In genomic region chr6:36735110-36735971, GRCh38 we compare ENCODE assay signal across 9 cellular contexts. TPM values are rescaled to one million over a fixed set of nuclear protein-coding genes. Genes with fewer than 3 reads are reported as not detected.
A peak's percentile ranks its signal among the peaks of the same experiment; 100 is the strongest.
DNase-seq lines count a peak whose midpoint lies in the region; ATAC-seq and TF ChIP-seq lines count a peak whose summit lies in the region.
"Had no signal": no experiment of that assay in that cellular context is flagged by ENCODE, and none has a peak within 500 bp of the region (broad histone marks: within the 10 kb centered on the region; RNA-seq: fewer than 3 reads in every experiment).

No MANE protein-coding gene starts in this region.

- peak overlapping the region; percentile 73 for H3K27ac Mint-ChIP-seq in activated naive CD4-positive, alpha-beta T cell treated with anti-CD3 and anti-CD28 coated beads, Interleukin-2, amount 10 ng/mL, durations not matched to agents 7 days and 5 days

- H3K9me3 Mint-ChIP-seq in activated naive CD4-positive, alpha-beta T cell treated with anti-CD3 and anti-CD28 coated beads, Interleukin-2, amount 10 ng/mL, durations not matched to agents 7 days and 5 days, result no peaks in the 10 kb centered on the region

- ATAC-seq in GM21717 (IDR thresholded peaks at IDR 0.05; ENCODE audit: unreplicated experiment), result no peak

- H3K36me3 Mint-ChIP-seq in activated naive CD4-positive, alpha-beta T cell treated with anti-CD3 and anti-CD28 coated beads, Interleukin-2, amount 10 ng/mL, durations not matched to agents 7 days and 5 days, result no peaks in the 10 kb centered on the region

- H3K4me1 ChIP-seq in left ventricle myocardium inferior, result peaks cover 36% of the 10 kb centered on the region
- peaks cover 12% of the 10 kb centered on the region for H3K4me1 ChIP-seq in skeletal muscle satellite cell (ENCODE audit: control insufficient read depth, insufficient read depth, low read length)

- H3K36me3 ChIP-seq in left ventricle myocardium inferior (no peaks in the 10 kb centered on the region), skeletal muscle satellite cell (ENCODE audit: insufficient read depth, low read length) (no peaks in the 10 kb centered on the region)

- TF ChIP-seq CTCF in AG09319 (IDR thresholded peaks at IDR 0.05; ENCODE audit: low read depth, low read length) (peak; percentile 21), HFF-Myc (IDR thresholded peaks at IDR 0.05; ENCODE audit: low read depth, low read length, missing control alignments) (no peak), left ventricle myocardium inferior (IDR thresholded peaks at IDR 0.05; ENCODE audit: borderline replicate concordance) (peak; percentile 16)

- H3K27me3 ChIP-seq in left ventricle myocardium inferior (ENCODE audit: low read depth) (no peaks in the 10 kb centered on the region), skeletal muscle satellite cell (ENCODE audit: control insufficient read depth, insufficient read depth, low read length) (peaks cover 7% of the 10 kb centered on the region)

- peak; percentile 80 for DNase-seq in AG09319 (ENCODE audit: extremely low read depth, low read depth)
- DNase-seq in HFF-Myc (ENCODE audit: extremely low read depth, low read depth), result peak; percentile 33
- peak; percentile 56 for DNase-seq in activated naive CD4-positive, alpha-beta T cell treated with anti-CD3 and anti-CD28 coated beads, Interleukin-2, amount 10 ng/mL, durations not matched to agents 7 days and 5 days
- peak; percentile 87 for DNase-seq in left ventricle myocardium inferior
- DNase-seq in NCI-H510A (lab: John Stamatoyannopoulos, UW), result no peak
- DNase-seq in NCI-H2107 treated with DMSO at 0.1 percent for 48 hours (lab: John Stamatoyannopoulos, UW; ENCODE audit: unreplicated experiment), result no peak

- CTCF ChIA-PET in activated naive CD4-positive, alpha-beta T cell treated with anti-CD3 and anti-CD28 coated beads, Interleukin-2, amount 10 ng/mL, durations not matched to agents 7 days and 5 days (lab: Charles Lee), result interaction anchor here (0.7 to 2.3 kb wide), 13 partner anchors 10 to 312 kb away, joined by 3 to 9 read pairs (median 3); no protein-coding TSS in a partner anchor

- H3K9ac ChIP-seq in skeletal muscle satellite cell (ENCODE audit: low read depth, low read length), result no peak overlapping the region

- H3K9me3 ChIP-seq in left ventricle myocardium inferior (replicated peaks) (no peaks in the 10 kb centered on the region), skeletal muscle satellite cell (replicated peaks; ENCODE audit: low read length) (no peaks in the 10 kb centered on the region)

- peaks cover 11% of the 10 kb centered on the region for H3K4me1 Mint-ChIP-seq in activated naive CD4-positive, alpha-beta T cell treated with anti-CD3 and anti-CD28 coated beads, Interleukin-2, amount 10 ng/mL, durations not matched to agents 7 days and 5 days

- peaks cover 32% of the 10 kb centered on the region for H3K27me3 Mint-ChIP-seq in activated naive CD4-positive, alpha-beta T cell treated with anti-CD3 and anti-CD28 coated beads, Interleukin-2, amount 10 ng/mL, durations not matched to agents 7 days and 5 days

- H3K27ac ChIP-seq in left ventricle myocardium inferior (replicated peaks), result peak overlapping the region; percentile 94

- intact Hi-C loops in left ventricle myocardium inferior (cut with micrococcal nuclease), result no loop called here

- no peak overlapping the region for H3K4me3 ChIP-seq in HFF-Myc (replicated peaks; ENCODE audit: low read depth, low read length)
- H3K4me3 ChIP-seq in left ventricle myocardium inferior, result peak overlapping the region; percentile 53
- peak overlapping the region; percentile 8 for H3K4me3 ChIP-seq in skeletal muscle satellite cell (ENCODE audit: low read length)

- peak overlapping the region; percentile 27 for H3K4me3 Mint-ChIP-seq in activated naive CD4-positive, alpha-beta T cell treated with anti-CD3 and anti-CD28 coated beads, Interleukin-2, amount 10 ng/mL, durations not matched to agents 7 days and 5 days

- peak overlapping the region; percentile 68 for H3K4me2 ChIP-seq in skeletal muscle satellite cell (ENCODE audit: low read length)

RNA-seq across cellular contexts. Expression of gene RAB44, which starts 37.7 kb away (rescaled TPM):
- 0.05 TPM for total RNA-seq in left ventricle myocardium inferior
- total RNA-seq in skeletal muscle satellite cell (2012; rRNA removed), result not detected in 2 replicates
- total RNA-seq: H1 had no signal

RNA-seq across cellular contexts. Expression of gene CDKN1A, which starts 56.8 kb away (rescaled TPM):
- 67.2 TPM for total RNA-seq in left ventricle myocardium inferior
- 183 and 300 TPM in 2 replicates for total RNA-seq in skeletal muscle satellite cell (2012; rRNA removed)

Comparison
In these comparisons a context has a peak if more than half of its experiments do, and no peak if none do; other contexts are left out.
1. DNase-seq: peak in AG09319 (single experiment), HFF-Myc (single experiment), activated naive CD4-positive, alpha-beta T cell treated with anti-CD3 and anti-CD28 coated beads, Interleukin-2, amount 10 ng/mL, durations not matched to agents 7 days and 5 days (single experiment) and left ventricle myocardium inferior (single experiment); none in NCI-H510A (single experiment) and NCI-H2107 treated with DMSO at 0.1 percent for 48 hours (single experiment).